In genomic region chr11:118922745-118923627, GRCh38 we compare ENCODE assay signal across 8 cellular contexts.
DNase-seq lines count a peak whose midpoint lies in the region; ATAC-seq and TF ChIP-seq lines count a peak whose summit lies in the region.

No MANE protein-coding gene starts in this region.

- H3K9me3 ChIP-seq in mucosa of stomach (ENCODE audit: control insufficient read depth, low read length): no peaks in the 10 kb centered on the region

- H3K27me3 ChIP-seq in mucosa of stomach (ENCODE audit: control insufficient read depth, insufficient read depth, low read length): no peaks in the 10 kb centered on the region

- H3K4me1 ChIP-seq in mucosa of stomach (ENCODE audit: control insufficient read depth, insufficient read depth, low read length): peaks cover 75% of the 10 kb centered on the region

- TF ChIP-seq CTCF in coronary artery (IDR thresholded peaks at IDR 0.05): no peak

- H3K9ac ChIP-seq in mucosa of stomach (ENCODE audit: low read length): peak overlapping the region; percentile 91

- H3K4me3 Mint-ChIP-seq in stimulated activated naive CD8-positive, alpha-beta T cell treated with anti-CD3 and anti-CD28 coated beads, Interleukin-15, Interleukin-2, amounts not matched to agents 100 ng/mL and 50 ng/mL, for 24 hours: peak overlapping the region; percentile 88

- H3K27ac ChIP-seq in coronary artery: peak overlapping the region; percentile 96 to 100

- no peak for ATAC-seq in stimulated activated naive CD8-positive, alpha-beta T cell treated with anti-CD3 and anti-CD28 coated beads, Interleukin-15, Interleukin-2, amounts not matched to agents 100 U/mL and 50 U/mL, for 24 hours
- no peak for ATAC-seq in GM18861 (IDR thresholded peaks at IDR 0.05; ENCODE audit: unreplicated experiment)

- no peaks in the 10 kb centered on the region for H3K27me3 Mint-ChIP-seq in stimulated activated naive CD8-positive, alpha-beta T cell treated with anti-CD3 and anti-CD28 coated beads, Interleukin-15, Interleukin-2, amounts not matched to agents 100 ng/mL and 50 ng/mL, for 24 hours

- DNase-seq in stimulated activated naive CD8-positive, alpha-beta T cell treated with anti-CD3 and anti-CD28 coated beads, Interleukin-15, Interleukin-2, amounts not matched to agents 100 U/mL and 50 U/mL, for 24 hours: no peak
- DNase-seq in coronary artery (ENCODE audit: low spot score): no peak
- no peak for DNase-seq in NCI-H2196 (lab: John Stamatoyannopoulos, UW; ENCODE audit: unreplicated experiment)
- no peak for DNase-seq in epidermal melanocyte (ENCODE audit: insufficient read length, low spot score)
- DNase-seq in NCI-H748 treated with DMSO at 0.1 percent for 48 hours (lab: John Stamatoyannopoulos, UW): no peak

- peak overlapping the region; percentile 82 for H3K27ac Mint-ChIP-seq in stimulated activated naive CD8-positive, alpha-beta T cell treated with anti-CD3 and anti-CD28 coated beads, Interleukin-15, Interleukin-2, amounts not matched to agents 100 ng/mL and 50 ng/mL, for 24 hours

- H3K9me3 Mint-ChIP-seq in stimulated activated naive CD8-positive, alpha-beta T cell treated with anti-CD3 and anti-CD28 coated beads, Interleukin-15, Interleukin-2, amounts not matched to agents 100 ng/mL and 50 ng/mL, for 24 hours: no peaks in the 10 kb centered on the region

- H3K4me1 Mint-ChIP-seq in stimulated activated naive CD8-positive, alpha-beta T cell treated with anti-CD3 and anti-CD28 coated beads, Interleukin-15, Interleukin-2, amounts not matched to agents 100 ng/mL and 50 ng/mL, for 24 hours (ENCODE audit: low read depth): peaks cover 73% of the 10 kb centered on the region

- H3K4me3 ChIP-seq in coronary artery (peak overlapping the region; percentile 82), mucosa of stomach (ENCODE audit: low read length) (peak overlapping the region; percentile 74)

- no peaks in the 10 kb centered on the region for H3K36me3 Mint-ChIP-seq in stimulated activated naive CD8-positive, alpha-beta T cell treated with anti-CD3 and anti-CD28 coated beads, Interleukin-15, Interleukin-2, amounts not matched to agents 100 ng/mL and 50 ng/mL, for 24 hours (ENCODE audit: low read depth)

- no peaks in the 10 kb centered on the region for H3K36me3 ChIP-seq in mucosa of stomach (ENCODE audit: control insufficient read depth, insufficient read depth, low read length)
